Comparison of ENCODE assay signal across 1 cellular context in the genomic region with DNA sequence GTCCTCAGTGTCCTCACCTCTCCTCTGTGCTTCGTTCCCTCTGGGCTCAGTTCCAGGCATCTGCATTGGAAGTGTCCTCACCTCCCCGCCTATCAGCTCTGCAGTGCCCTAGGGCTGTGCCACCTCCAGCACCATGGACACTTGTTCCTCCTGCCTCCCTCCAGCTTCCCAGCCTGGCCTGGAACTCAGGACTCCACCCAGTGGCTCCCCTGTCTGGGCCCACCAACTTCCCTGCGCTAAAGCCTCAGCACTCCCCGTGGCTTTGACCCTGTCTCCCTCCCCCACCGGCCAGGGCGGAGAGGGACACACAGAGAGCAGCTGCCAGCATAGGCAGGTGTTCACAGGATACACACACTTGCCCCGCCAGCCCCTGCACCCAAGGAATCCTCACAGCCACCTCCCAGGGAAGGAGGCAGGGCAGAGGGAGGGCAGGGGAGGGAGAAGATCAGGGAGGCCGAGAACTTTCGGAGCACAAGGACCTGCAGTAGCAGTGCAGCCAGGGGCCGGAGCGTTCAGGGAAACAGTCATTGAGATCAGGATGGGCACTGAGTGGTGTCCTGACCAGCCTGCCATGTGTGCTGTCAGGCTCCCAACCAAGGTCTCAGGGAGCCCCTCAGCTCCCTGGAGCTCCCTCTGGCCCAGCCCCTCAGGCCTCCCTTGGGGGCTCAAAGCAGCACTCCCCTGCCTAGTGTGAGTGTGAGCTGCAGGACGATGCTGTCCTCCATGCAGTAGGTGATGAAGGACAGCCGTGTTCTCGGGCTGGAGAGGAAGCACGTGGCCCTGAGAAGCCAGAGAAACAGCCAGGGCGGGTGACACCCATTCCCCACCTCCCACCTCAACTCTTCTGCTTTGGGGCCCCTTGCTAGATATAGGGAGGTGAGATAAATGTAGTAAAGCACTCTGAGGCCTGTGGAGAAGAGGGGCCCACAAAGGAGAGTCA.
TF ChIP-seq lines count a peak whose summit lies in the region.

No MANE protein-coding gene starts in this region.

TF ChIP-seq in SK-N-SH, 30 proteins besides CTCF, POLR2A, EP300 and RAD21 (continued from another document):
- TF ChIP-seq, protein P1, sequence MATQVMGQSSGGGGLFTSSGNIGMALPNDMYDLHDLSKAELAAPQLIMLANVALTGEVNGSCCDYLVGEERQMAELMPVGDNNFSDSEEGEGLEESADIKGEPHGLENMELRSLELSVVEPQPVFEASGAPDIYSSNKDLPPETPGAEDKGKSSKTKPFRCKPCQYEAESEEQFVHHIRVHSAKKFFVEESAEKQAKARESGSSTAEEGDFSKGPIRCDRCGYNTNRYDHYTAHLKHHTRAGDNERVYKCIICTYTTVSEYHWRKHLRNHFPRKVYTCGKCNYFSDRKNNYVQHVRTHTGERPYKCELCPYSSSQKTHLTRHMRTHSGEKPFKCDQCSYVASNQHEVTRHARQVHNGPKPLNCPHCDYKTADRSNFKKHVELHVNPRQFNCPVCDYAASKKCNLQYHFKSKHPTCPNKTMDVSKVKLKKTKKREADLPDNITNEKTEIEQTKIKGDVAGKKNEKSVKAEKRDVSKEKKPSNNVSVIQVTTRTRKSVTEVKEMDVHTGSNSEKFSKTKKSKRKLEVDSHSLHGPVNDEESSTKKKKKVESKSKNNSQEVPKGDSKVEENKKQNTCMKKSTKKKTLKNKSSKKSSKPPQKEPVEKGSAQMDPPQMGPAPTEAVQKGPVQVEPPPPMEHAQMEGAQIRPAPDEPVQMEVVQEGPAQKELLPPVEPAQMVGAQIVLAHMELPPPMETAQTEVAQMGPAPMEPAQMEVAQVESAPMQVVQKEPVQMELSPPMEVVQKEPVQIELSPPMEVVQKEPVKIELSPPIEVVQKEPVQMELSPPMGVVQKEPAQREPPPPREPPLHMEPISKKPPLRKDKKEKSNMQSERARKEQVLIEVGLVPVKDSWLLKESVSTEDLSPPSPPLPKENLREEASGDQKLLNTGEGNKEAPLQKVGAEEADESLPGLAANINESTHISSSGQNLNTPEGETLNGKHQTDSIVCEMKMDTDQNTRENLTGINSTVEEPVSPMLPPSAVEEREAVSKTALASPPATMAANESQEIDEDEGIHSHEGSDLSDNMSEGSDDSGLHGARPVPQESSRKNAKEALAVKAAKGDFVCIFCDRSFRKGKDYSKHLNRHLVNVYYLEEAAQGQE (IDR thresholded peaks at IDR 0.05; ENCODE audit: low read depth, low read length), result no peak
- TF ChIP-seq TEAD4 (IDR thresholded peaks at IDR 0.05; ENCODE audit: borderline replicate concordance, insufficient read depth), result no peak
- TF ChIP-seq TAF1 (IDR thresholded peaks at IDR 0.05; ENCODE audit: borderline replicate concordance, low read depth, low read length), result no peak
- TF ChIP-seq, protein P2, sequence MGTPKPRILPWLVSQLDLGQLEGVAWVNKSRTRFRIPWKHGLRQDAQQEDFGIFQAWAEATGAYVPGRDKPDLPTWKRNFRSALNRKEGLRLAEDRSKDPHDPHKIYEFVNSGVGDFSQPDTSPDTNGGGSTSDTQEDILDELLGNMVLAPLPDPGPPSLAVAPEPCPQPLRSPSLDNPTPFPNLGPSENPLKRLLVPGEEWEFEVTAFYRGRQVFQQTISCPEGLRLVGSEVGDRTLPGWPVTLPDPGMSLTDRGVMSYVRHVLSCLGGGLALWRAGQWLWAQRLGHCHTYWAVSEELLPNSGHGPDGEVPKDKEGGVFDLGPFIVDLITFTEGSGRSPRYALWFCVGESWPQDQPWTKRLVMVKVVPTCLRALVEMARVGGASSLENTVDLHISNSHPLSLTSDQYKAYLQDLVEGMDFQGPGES (IDR thresholded peaks at IDR 0.05; ENCODE audit: low read depth, low read length), result no peak
TF ChIP-seq in SK-N-SH: peak in this region for 0.
